ENCODE assay signal across 8 cellular contexts in genomic region chr16:19718624-19718965, GRCh38. TPM values are rescaled to one million over a fixed set of nuclear protein-coding genes. Genes with fewer than 3 reads are reported as not detected.
DNase-seq lines count a peak whose midpoint lies in the region; ATAC-seq and TF ChIP-seq lines count a peak whose summit lies in the region.

No MANE protein-coding gene starts in this region.

- H3K9me3 ChIP-seq in right atrium auricular region (no peaks in the 10 kb centered on the region), right cardiac atrium (ENCODE audit: control insufficient read depth, low read length) (no peaks in the 10 kb centered on the region)

- no peaks in the 10 kb centered on the region for H3K27me3 Mint-ChIP-seq in T-cell

- intact Hi-C loops in cardiac septum (cut with DNase I), result loop anchor here (1.0 kb wide), 1 partner anchor 165 kb away; no protein-coding TSS in a partner anchor
- intact Hi-C loops in right cardiac atrium (cut with DNase I), result loop anchor here in 3 of 4 donors (5.0 to 10.0 kb wide), 3 partner anchors 156 to 169 kb away; partner anchors contain the start of gene GPRC5B (in 1 of the 3)

- H3K4me3 ChIP-seq in right atrium auricular region (peak overlapping the region; percentile 60 to 88), right cardiac atrium (ENCODE audit: low read length) (peak overlapping the region; percentile 68), skin epidermis (peak overlapping the region; percentile 65 to 96 (median 89))

- POLR2A ChIA-PET in T-cell (lab: Charles Lee), result interaction anchor here (1.0 to 1.1 kb wide), 2 partner anchors 22 to 163 kb away, joined by 3 read pairs; partner anchors contain the start of gene VPS35L (in 1 of the 2)

- H3K36me3 Mint-ChIP-seq in T-cell, result peaks cover 14% of the 10 kb centered on the region

- H3K4me3 Mint-ChIP-seq in T-cell, result peak overlapping the region; percentile 90 to 91 (median 91)

- peaks cover 0 to 29% of the 10 kb centered on the region in 2 donors for H3K4me1 ChIP-seq in right atrium auricular region
- peaks cover 4% of the 10 kb centered on the region for H3K4me1 ChIP-seq in right cardiac atrium (ENCODE audit: control insufficient read depth, insufficient read depth, low read length)

- peaks cover 10% of the 10 kb centered on the region for H3K36me3 ChIP-seq in right atrium auricular region

- H3K27ac ChIP-seq in right atrium auricular region (peak overlapping the region; percentile 70 to 82), right cardiac atrium (ENCODE audit: low read length) (no peak overlapping the region), skin epidermis (peak overlapping the region in 20 of 21 experiments; percentile 60 to 91 (median 81))

- CTCF ChIA-PET in T-cell (lab: Charles Lee), result interaction anchor here (0.6 to 1.4 kb wide), 2 partner anchors 34 to 78 kb away, joined by 3 read pairs; no protein-coding TSS in a partner anchor

- no peak for ATAC-seq in T-cell (replicated peaks in 1 of 4)
- ATAC-seq in right cardiac atrium, result no peak
- no peak for ATAC-seq in GM21576 (IDR thresholded peaks at IDR 0.05; ENCODE audit: unreplicated experiment)
- ATAC-seq in HG02973 (IDR thresholded peaks at IDR 0.05; ENCODE audit: unreplicated experiment), result no peak

- DNase-seq in right atrium auricular region (ENCODE audit: low spot score), result no peak
- DNase-seq in cardiac septum (ENCODE audit: low spot score), result no peak
- no peak for DNase-seq in T-cell
- DNase-seq in right cardiac atrium, result no peak
- DNase-seq in NCI-H446 (lab: John Stamatoyannopoulos, UW), result no peak

- H3K9me3 Mint-ChIP-seq in T-cell, result no peaks in the 10 kb centered on the region

- WGBS in right cardiac atrium, result under 1% methylated on average over 21 of the region's 21 CpGs

- H3K27ac Mint-ChIP-seq in T-cell, result no peak overlapping the region

- TF ChIP-seq CTCF in right atrium auricular region (IDR thresholded peaks at IDR 0.05), result no peak

- H3K27me3 ChIP-seq in right atrium auricular region (no peaks in the 10 kb centered on the region), right cardiac atrium (ENCODE audit: control insufficient read depth, insufficient read depth) (no peaks in the 10 kb centered on the region)

- peaks cover 35 to 42% (median 37%) of the 10 kb centered on the region in 3 donors for H3K4me1 Mint-ChIP-seq in T-cell

RNA-seq across cellular contexts. Expression of gene IQCK, which starts 0.5 kb away (rescaled TPM):
- total RNA-seq in right atrium auricular region (10 to 100 TPM in 1 of 2 donors, 1 to 10 TPM in 1; 7.5 to 14.4 TPM), cardiac septum (7.3 TPM), T-cell (1 to 10 TPM; 1.6 to 3.3 (median 2.0) TPM), right cardiac atrium (1 to 10 TPM; 5.1 to 8.3 (median 6.4) TPM)
- polyA plus RNA-seq in right cardiac atrium, result 5.1 TPM

RNA-seq across cellular contexts. Expression of gene KNOP1, which starts 0.6 kb away (rescaled TPM):
- total RNA-seq in right atrium auricular region, result 1 to 10 TPM; 4.1 to 5.4 TPM
- 6.8 TPM for total RNA-seq in cardiac septum
- total RNA-seq in T-cell, result 10 to 100 TPM in 4 of 5 donors, 1 to 10 TPM in 1; 8.2 to 20.4 (median 18.6) TPM
- 1 to 10 TPM; 6.1 to 9.2 (median 7.9) TPM for total RNA-seq in right cardiac atrium
- polyA plus RNA-seq in right cardiac atrium, result 12.5 TPM
